Comparison of ENCODE assay signal across 12 cellular contexts in the genomic region with DNA sequence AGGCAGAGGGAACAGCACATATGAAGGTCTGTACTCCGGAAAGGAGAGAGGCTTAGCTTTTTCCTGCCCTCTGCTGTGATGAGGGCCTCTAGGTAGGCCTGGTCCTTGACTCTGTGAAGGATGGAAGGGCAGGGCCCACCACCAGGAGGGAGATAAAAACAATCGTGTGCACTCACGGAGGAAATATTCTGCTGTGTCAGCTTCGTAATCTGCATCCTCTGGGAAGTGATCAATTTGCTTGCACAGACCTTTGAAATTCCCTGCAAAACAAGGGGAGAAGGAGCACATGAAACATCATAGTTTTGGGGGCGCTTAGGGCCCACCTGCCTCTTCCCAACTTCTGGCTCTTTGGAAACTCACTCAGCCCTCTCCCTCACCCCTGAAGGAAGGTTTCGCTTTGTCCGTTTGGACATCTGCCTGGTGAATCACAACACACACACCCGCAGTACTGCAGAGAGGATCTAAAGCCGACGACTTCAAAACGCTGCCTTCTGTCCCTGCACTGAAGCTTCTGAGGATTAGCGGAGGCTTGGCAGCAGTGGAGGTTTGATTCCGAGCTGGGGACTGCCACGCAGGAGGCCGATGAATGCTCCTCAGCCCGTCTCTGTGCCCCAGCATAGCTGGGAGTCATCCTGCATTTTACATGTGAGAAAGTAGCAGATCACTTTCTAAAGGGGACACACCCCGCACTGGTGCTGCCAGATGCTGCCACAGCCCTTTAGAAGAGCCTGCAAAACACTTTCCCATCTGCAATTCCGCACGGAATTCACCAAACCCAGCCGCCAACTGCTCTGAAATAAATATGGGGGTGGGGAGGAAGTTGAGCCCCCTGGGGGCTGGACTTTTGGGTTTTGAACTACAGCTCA. TPM values are rescaled to one million over a fixed set of nuclear protein-coding genes. Genes with fewer than 3 reads are reported as not detected.
DNase-seq lines count a peak whose midpoint lies in the region; ATAC-seq and TF ChIP-seq lines count a peak whose summit lies in the region.
"Had no signal": no experiment of that assay in that cellular context is flagged by ENCODE, and none has a peak within 500 bp of the region (broad histone marks: within the 10 kb centered on the region; RNA-seq: fewer than 3 reads in every experiment).

No MANE protein-coding gene starts in this region.

- H3K9me3 Mint-ChIP-seq in activated CD4-positive, alpha-beta T cell treated with anti-CD3 and anti-CD28 coated beads, Interleukin-2, amount 10 ng/mL, durations not matched to agents 24 days and 14 days: no peaks in the 10 kb centered on the region
- no peaks in the 10 kb centered on the region for H3K9me3 Mint-ChIP-seq in osteocyte (ENCODE audit: unreplicated experiment)

- H3K27ac Mint-ChIP-seq in activated CD4-positive, alpha-beta T cell treated with anti-CD3 and anti-CD28 coated beads, Interleukin-2, amount 10 ng/mL, durations not matched to agents 24 days and 14 days: no peak overlapping the region
- no peak overlapping the region for H3K27ac Mint-ChIP-seq in osteocyte (ENCODE audit: unreplicated experiment)

- no peak overlapping the region for H3K4me3 ChIP-seq in ectodermal cell (ENCODE audit: insufficient read depth, low read depth, low read length)
- H3K4me3 ChIP-seq: transverse colon had no signal

- peaks cover 13% of the 10 kb centered on the region for H3K27me3 Mint-ChIP-seq in activated CD4-positive, alpha-beta T cell treated with anti-CD3 and anti-CD28 coated beads, Interleukin-2, amount 10 ng/mL, durations not matched to agents 24 days and 14 days
- peaks cover 51% of the 10 kb centered on the region for H3K27me3 Mint-ChIP-seq in osteocyte (ENCODE audit: unreplicated experiment)

- intact Hi-C loops in activated CD4-positive, alpha-beta T cell treated with anti-CD3 and anti-CD28 coated beads, Interleukin-2, amount 10 ng/mL, durations not matched to agents 24 days and 14 days (cut with micrococcal nuclease): no loop called here

- no peak for ATAC-seq in HG02973 (IDR thresholded peaks at IDR 0.05; ENCODE audit: unreplicated experiment)

- H3K36me3 ChIP-seq in ectodermal cell (ENCODE audit: control insufficient read depth, insufficient read depth, low read length): no peaks in the 10 kb centered on the region
- H3K36me3 ChIP-seq: transverse colon had no signal

- peak overlapping the region; percentile 3 for H3K27ac ChIP-seq in ectodermal cell (ENCODE audit: insufficient read depth, low read depth, low read length, poor library complexity, severe bottlenecking)
- H3K27ac ChIP-seq: transverse colon had no signal

- H3K4me1 ChIP-seq in ectodermal cell (ENCODE audit: control insufficient read depth, insufficient read depth, low read length): peaks cover 6% of the 10 kb centered on the region
- H3K4me1 ChIP-seq: transverse colon had no signal

- no peak overlapping the region for H3K4me3 Mint-ChIP-seq in activated CD4-positive, alpha-beta T cell treated with anti-CD3 and anti-CD28 coated beads, Interleukin-2, amount 10 ng/mL, durations not matched to agents 24 days and 14 days
- no peak overlapping the region for H3K4me3 Mint-ChIP-seq in osteocyte (ENCODE audit: unreplicated experiment)

- peak; percentile 23 for DNase-seq in Ammon's horn (ENCODE audit: low spot score)
- peak; percentile 62 to 89 for DNase-seq in NCI-H524 (lab: John Stamatoyannopoulos, UW)
- peak; percentile 4 for DNase-seq in pons (ENCODE audit: low spot score)
- no peak for DNase-seq in activated CD4-positive, alpha-beta T cell treated with anti-CD3 and anti-CD28 coated beads, Interleukin-2, amount 10 ng/mL, durations not matched to agents 24 days and 14 days
- DNase-seq in osteocyte (ENCODE audit: extremely low spot score, unreplicated experiment): no peak
- no peak for DNase-seq in NCI-H1694 treated with DMSO at 0.1 percent for 48 hours (lab: John Stamatoyannopoulos, UW)
- DNase-seq: activated naive CD4-positive, alpha-beta T cell; effector memory CD4-positive, alpha-beta T cell; NCI-H526 treated with DMSO at 0.1 percent for 48 hours; transverse colon had no signal

- no peaks in the 10 kb centered on the region for H3K36me3 Mint-ChIP-seq in activated CD4-positive, alpha-beta T cell treated with anti-CD3 and anti-CD28 coated beads, Interleukin-2, amount 10 ng/mL, durations not matched to agents 24 days and 14 days (ENCODE audit: low read depth)
- H3K36me3 Mint-ChIP-seq in osteocyte (ENCODE audit: unreplicated experiment): no peaks in the 10 kb centered on the region

- H3K27me3 ChIP-seq in ectodermal cell (ENCODE audit: control insufficient read depth, insufficient read depth, low read length, poor library complexity, severe bottlenecking): no peaks in the 10 kb centered on the region

- TF ChIP-seq CTCF in osteocyte (IDR thresholded peaks at IDR 0.05): no peak

- WGBS in ectodermal cell, 2 experiments: 84% methylated on average over 20 of the region's 20 CpGs

- H3K4me1 Mint-ChIP-seq in activated CD4-positive, alpha-beta T cell treated with anti-CD3 and anti-CD28 coated beads, Interleukin-2, amount 10 ng/mL, durations not matched to agents 24 days and 14 days: no peaks in the 10 kb centered on the region
- H3K4me1 Mint-ChIP-seq in osteocyte (ENCODE audit: unreplicated experiment): peaks cover 38% of the 10 kb centered on the region

- no peaks in the 10 kb centered on the region for H3K9me3 ChIP-seq in ectodermal cell (ENCODE audit: control insufficient read depth, low read length)
- H3K9me3 ChIP-seq: transverse colon had no signal

RNA-seq across cellular contexts. Expression of a gene that starts 58.6 kb away (rescaled TPM):
- 170 TPM for polyA plus RNA-seq in ectodermal cell (2013, experiment 1 of 4)
- 169 TPM for polyA plus RNA-seq in ectodermal cell (2013, experiment 2 of 4)
- 168 TPM for polyA plus RNA-seq in ectodermal cell (2013, experiment 3 of 4)
- 184 TPM for polyA plus RNA-seq in ectodermal cell (2013, experiment 4 of 4)
- total RNA-seq in activated CD4-positive, alpha-beta T cell treated with anti-CD3 and anti-CD28 coated beads, Interleukin-2, amount 10 ng/mL, durations not matched to agents 24 days and 14 days: 353 and 367 TPM in 2 replicates
- total RNA-seq in osteocyte: 150 and 155 TPM in 2 replicates

Comparison
In these comparisons a context has a peak if more than half of its experiments do, and no peak if none do; other contexts are left out.
1. DNase-seq: peak in Ammon's horn (single experiment), NCI-H524 (2 of 2) and pons (single experiment); none in activated CD4-positive, alpha-beta T cell treated with anti-CD3 and anti-CD28 coated beads, Interleukin-2, amount 10 ng/mL, durations not matched to agents 24 days and 14 days (single experiment), osteocyte (single experiment) and NCI-H1694 treated with DMSO at 0.1 percent for 48 hours (single experiment).